ENCODE assay signal across 8 cellular contexts in the genomic region with DNA sequence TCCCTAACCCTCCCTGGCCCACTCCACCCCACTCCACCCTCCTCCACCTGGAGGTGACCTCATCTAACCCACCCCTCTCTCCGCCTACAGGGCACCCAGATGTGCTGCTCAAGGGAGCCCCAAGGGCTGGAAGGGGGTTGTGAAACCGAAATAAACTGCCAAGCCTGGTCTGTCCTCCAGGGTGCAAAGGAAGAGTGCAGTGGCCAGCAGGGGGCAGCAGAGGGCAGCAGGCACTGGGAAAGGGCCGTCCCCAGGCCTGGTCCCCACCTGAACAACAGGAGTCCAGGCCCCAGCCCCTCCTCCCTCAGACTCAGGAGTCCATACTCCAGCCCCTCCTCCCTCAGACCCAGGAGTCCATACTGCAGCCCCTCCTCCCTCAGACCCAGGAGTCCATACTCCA. TPM values are rescaled to one million over a fixed set of nuclear protein-coding genes. Genes with fewer than 3 reads are reported as not detected.
A peak's percentile ranks its signal among the peaks of the same experiment; 100 is the strongest.
DNase-seq lines count a peak whose midpoint lies in the region; ATAC-seq and TF ChIP-seq lines count a peak whose summit lies in the region.

No MANE protein-coding gene starts in this region.

- DNase-seq in GM04504 (ENCODE audit: low read depth), result peak; percentile 33
- peak; percentile 87 for DNase-seq in NCI-H510A treated with DMSO at 0.1 percent for 48 hours (lab: John Stamatoyannopoulos, UW)
- peak; percentile 96 for DNase-seq in activated CD4-positive, alpha-beta T cell treated with anti-CD3 and anti-CD28 coated beads, Interleukin-2, amount 10 ng/mL, durations not matched to agents 24 days and 14 days
- peak; percentile 79 for DNase-seq in choroid plexus epithelial cell (ENCODE audit: low read depth)
- peak; percentile 85 to 89 (median 89) for DNase-seq in right lobe of liver
- DNase-seq in stimulated activated CD8-positive, alpha-beta memory T cell treated with anti-CD3 and anti-CD28 coated beads, Interleukin-12 subunit alpha, Interleukin-12 subunit beta, amount 100 ng/mL, for 4 hours (ENCODE audit: low read depth), result peak; percentile 54

- no peak overlapping the region for H3K27ac Mint-ChIP-seq in activated CD4-positive, alpha-beta T cell treated with anti-CD3 and anti-CD28 coated beads, Interleukin-2, amount 10 ng/mL, durations not matched to agents 24 days and 14 days

- ATAC-seq in HG03103 (IDR thresholded peaks at IDR 0.05; ENCODE audit: low read depth, unreplicated experiment) (peak; percentile 78), right lobe of liver (peak; percentile 82 to 94 (median 88)), GM18519 (IDR thresholded peaks at IDR 0.05; ENCODE audit: low FRiP score, unreplicated experiment) (no peak)

- H3K27me3 Mint-ChIP-seq in activated CD4-positive, alpha-beta T cell treated with anti-CD3 and anti-CD28 coated beads, Interleukin-2, amount 10 ng/mL, durations not matched to agents 24 days and 14 days, result no peaks in the 10 kb centered on the region

- H3K4me3 ChIP-seq in choroid plexus epithelial cell (ENCODE audit: low read depth, low read length), result no peak overlapping the region
- no peak overlapping the region for H3K4me3 ChIP-seq in right lobe of liver

- peaks cover 0 to 27% (median 19%) of the 10 kb centered on the region in 4 donors for H3K4me1 ChIP-seq in right lobe of liver

- WGBS in right lobe of liver (ENCODE audit: insufficient coverage, low coverage, low lambda C conversion rate, missing lambda C conversion rate), result no CpG with 5 or more reads among the region's 3 CpGs

- no peaks in the 10 kb centered on the region for H3K9me3 Mint-ChIP-seq in activated CD4-positive, alpha-beta T cell treated with anti-CD3 and anti-CD28 coated beads, Interleukin-2, amount 10 ng/mL, durations not matched to agents 24 days and 14 days

- TF ChIP-seq POLR2A in right lobe of liver (IDR thresholded peaks at IDR 0.05), result no peak

- no peak overlapping the region for H3K4me3 Mint-ChIP-seq in activated CD4-positive, alpha-beta T cell treated with anti-CD3 and anti-CD28 coated beads, Interleukin-2, amount 10 ng/mL, durations not matched to agents 24 days and 14 days

- peak overlapping the region in 1 of 3 donors; percentile 14 for H3K27ac ChIP-seq in right lobe of liver

- no peaks in the 10 kb centered on the region for H3K9me3 ChIP-seq in right lobe of liver

- H3K27me3 ChIP-seq in right lobe of liver, result no peaks in the 10 kb centered on the region

- peaks cover 12% of the 10 kb centered on the region for H3K4me1 Mint-ChIP-seq in activated CD4-positive, alpha-beta T cell treated with anti-CD3 and anti-CD28 coated beads, Interleukin-2, amount 10 ng/mL, durations not matched to agents 24 days and 14 days

- no peaks in the 10 kb centered on the region for H3K36me3 Mint-ChIP-seq in activated CD4-positive, alpha-beta T cell treated with anti-CD3 and anti-CD28 coated beads, Interleukin-2, amount 10 ng/mL, durations not matched to agents 24 days and 14 days (ENCODE audit: low read depth)

- intact Hi-C loops in activated CD4-positive, alpha-beta T cell treated with anti-CD3 and anti-CD28 coated beads, Interleukin-2, amount 10 ng/mL, durations not matched to agents 24 days and 14 days (cut with micrococcal nuclease), result loop anchor here (1.0 to 5.0 kb wide), 2 partner anchors 45 to 152 kb away; no protein-coding TSS in a partner anchor
- intact Hi-C loops in right lobe of liver (cut with DNase I), result no loop called here

- peak; percentile 96 for TF ChIP-seq CTCF in choroid plexus epithelial cell (conservative IDR thresholded peaks at IDR 0.05; ENCODE audit: low read depth, low read length)
- peak; percentile 84 to 96 (median 88) for TF ChIP-seq CTCF in right lobe of liver (IDR thresholded peaks at IDR 0.05)

- no peaks in the 10 kb centered on the region for H3K36me3 ChIP-seq in right lobe of liver

RNA-seq across cellular contexts. Expression of a gene that starts 8.4 kb away (rescaled TPM):
- not detected in 2 replicates for total RNA-seq in activated CD4-positive, alpha-beta T cell treated with anti-CD3 and anti-CD28 coated beads, Interleukin-2, amount 10 ng/mL, durations not matched to agents 24 days and 14 days
- 10 to 100 TPM; 26.5 to 48.3 (median 32.7) TPM for total RNA-seq in right lobe of liver

RNA-seq across cellular contexts. Expression of a gene that starts 22.8 kb away (rescaled TPM):
- total RNA-seq in activated CD4-positive, alpha-beta T cell treated with anti-CD3 and anti-CD28 coated beads, Interleukin-2, amount 10 ng/mL, durations not matched to agents 24 days and 14 days, result not detected in 2 replicates
- 10 to 100 TPM in 5 of 6 experiments, 1 to 10 TPM in 1; 9.8 to 19.4 (median 15.6) TPM for total RNA-seq in right lobe of liver

RNA-seq across cellular contexts. Expression of a gene that starts 45.6 kb away (rescaled TPM):
- total RNA-seq in activated CD4-positive, alpha-beta T cell treated with anti-CD3 and anti-CD28 coated beads, Interleukin-2, amount 10 ng/mL, durations not matched to agents 24 days and 14 days, result 0.19 and 0.44 TPM in 2 replicates
- 100 to 1,000 TPM in 1 of 6 experiments, 10 to 100 TPM in 5; 63.5 to 127 (median 87.4) TPM for total RNA-seq in right lobe of liver

RNA-seq across cellular contexts. Expression of a gene that starts 52.0 kb away (rescaled TPM):
- total RNA-seq in activated CD4-positive, alpha-beta T cell treated with anti-CD3 and anti-CD28 coated beads, Interleukin-2, amount 10 ng/mL, durations not matched to agents 24 days and 14 days, result 66.3 and 73.1 TPM in 2 replicates
- 10 to 100 TPM; 24.1 to 95.6 (median 31.3) TPM for total RNA-seq in right lobe of liver

Comparison
In these comparisons a context has a peak if more than half of its experiments do, and no peak if none do; other contexts are left out.
1. DNase-seq: peak in every context shown above with its lines; median percentile 96 in activated CD4-positive, alpha-beta T cell treated with anti-CD3 and anti-CD28 coated beads, Interleukin-2, amount 10 ng/mL, durations not matched to agents 24 days and 14 days; 89 in right lobe of liver; 87 in NCI-H510A treated with DMSO at 0.1 percent for 48 hours; 79 in choroid plexus epithelial cell; 54 in stimulated activated CD8-positive, alpha-beta memory T cell treated with anti-CD3 and anti-CD28 coated beads, Interleukin-12 subunit alpha, Interleukin-12 subunit beta, amount 100 ng/mL, for 4 hours; 33 in GM04504.
2. RNA of a gene that starts 8.4 kb away (total RNA-seq): 26.5 to 48.3 TPM in right lobe of liver; not detected in activated CD4-positive, alpha-beta T cell treated with anti-CD3 and anti-CD28 coated beads, Interleukin-2, amount 10 ng/mL, durations not matched to agents 24 days and 14 days; every median in the first group is over 10 times any median in the second.
3. RNA of a gene that starts 22.8 kb away (total RNA-seq): 9.8 to 19.4 TPM in right lobe of liver; not detected in activated CD4-positive, alpha-beta T cell treated with anti-CD3 and anti-CD28 coated beads, Interleukin-2, amount 10 ng/mL, durations not matched to agents 24 days and 14 days; every median in the first group is over 10 times any median in the second.
4. RNA of a gene that starts 45.6 kb away (total RNA-seq): 63.5 to 127 TPM in right lobe of liver; 0.19 to 0.44 TPM in activated CD4-positive, alpha-beta T cell treated with anti-CD3 and anti-CD28 coated beads, Interleukin-2, amount 10 ng/mL, durations not matched to agents 24 days and 14 days; every median in the first group is over 10 times any median in the second.